In the genomic region with DNA sequence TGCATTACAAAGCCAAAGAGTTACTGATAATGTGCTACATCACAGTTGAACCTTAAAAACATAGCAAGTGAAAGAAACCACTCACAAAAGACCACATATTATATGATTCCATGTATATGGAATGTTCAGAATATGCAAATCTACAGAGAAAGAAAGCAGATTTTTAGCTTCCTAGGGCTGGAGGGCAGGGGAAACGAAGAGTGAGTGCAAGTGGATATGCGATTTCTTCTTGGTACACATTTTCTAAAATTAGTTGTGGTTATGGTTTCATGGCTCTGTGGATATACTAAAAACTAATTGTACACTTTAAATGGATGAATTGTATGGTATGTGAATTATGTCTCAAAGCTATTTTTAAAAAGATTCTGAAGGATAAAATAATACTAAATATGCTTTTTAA, we compare ENCODE assay signal across 22 cellular contexts.
"Had no signal": no experiment of that assay in that cellular context is flagged by ENCODE, and none has a peak within 500 bp of the region (broad histone marks: within the 10 kb centered on the region; RNA-seq: fewer than 3 reads in every experiment).

No MANE protein-coding gene starts in this region.

- DNase-seq: activated CD4-positive, alpha-beta T cell treated with anti-CD3 and anti-CD28 coated beads, Interleukin-2, amount 10 ng/mL, durations not matched to agents 7 days and 5 days; activated CD8-positive, alpha-beta T cell treated with anti-CD3 and anti-CD28 coated beads, Interleukin-2, amount 10 ng/mL, durations not matched to agents 7 days and 5 days; activated naive CD4-positive, alpha-beta T cell treated with anti-CD3 and anti-CD28 coated beads for 36 hours; activated naive CD8-positive, alpha-beta T cell treated with anti-CD3 and anti-CD28 coated beads, Interleukin-2, amount 50 U/mL, for 24 hours; activated T-cell treated with anti-CD3 and anti-CD28 coated beads, Interleukin-2, amount 50 U/mL, for 24 hours; cerebellar nuclear complex; effector memory CD8-positive, alpha-beta T cell; esophagus squamous epithelium; hippocampal formation; islet precursor cell; sigmoid colon; stimulated activated naive B cell treated with anti-CD40 and anti-IgM and Interleukin-4, amounts not matched to agents 10 μg/mL and 1 μg/mL and 100 μg/mL, for 72 hours; T-helper 1 cell; T-helper 9 cell; upper lobe of right lung had no signal

- H3K27me3 ChIP-seq: ascending aorta, breast epithelium, esophagus squamous epithelium, neutrophil, sigmoid colon, upper lobe of right lung had no signal

- H3K9me3 ChIP-seq: ascending aorta, breast epithelium, neutrophil, sigmoid colon, upper lobe of right lung had no signal

- H3K4me3 ChIP-seq: ascending aorta, breast epithelium, esophagus squamous epithelium, lung, sigmoid colon, upper lobe of right lung had no signal

- H3K36me3 ChIP-seq: ascending aorta, breast epithelium, esophagus squamous epithelium, neutrophil, sigmoid colon, upper lobe of right lung had no signal

- H3K27me3 Mint-ChIP-seq: dendritic cell treated with granulocyte-macrophage colony-stimulating factor and Interleukin-4, amounts not matched to agents 40 ng/mL and 50 ng/mL, for 4 days; stimulated activated naive B cell treated with anti-CD40 and anti-IgM and Interleukin-4, amounts not matched to agents 10 μg/mL and 1 μg/mL and 100 μg/mL, for 72 hours had no signal

- H3K9me3 Mint-ChIP-seq: activated CD4-positive, alpha-beta T cell treated with anti-CD3 and anti-CD28 coated beads, Interleukin-2, amount 10 ng/mL, durations not matched to agents 7 days and 5 days; activated naive CD4-positive, alpha-beta T cell treated with anti-CD3 and anti-CD28 coated beads for 36 hours; activated naive CD8-positive, alpha-beta T cell treated with anti-CD3 and anti-CD28 coated beads, Interleukin-2, amount 50 U/mL, for 24 hours; activated T-cell treated with anti-CD3 and anti-CD28 coated beads, Interleukin-2, amount 50 U/mL, for 24 hours; dendritic cell treated with granulocyte-macrophage colony-stimulating factor and Interleukin-4, amounts not matched to agents 40 ng/mL and 50 ng/mL, for 4 days; effector memory CD8-positive, alpha-beta T cell; mesothelial cell of epicardium; natural killer cell treated with Interleukin-12 subunit alpha and Interleukin-12 subunit beta and Interleukin-15 and Interleukin-18, amount 100 ng/mL, for 72 hours; stimulated activated naive B cell treated with anti-CD40 and anti-IgM and Interleukin-4, amounts not matched to agents 10 μg/mL and 1 μg/mL and 100 μg/mL, for 72 hours had no signal

- H3K27ac ChIP-seq: ascending aorta, breast epithelium, esophagus squamous epithelium, neutrophil, sigmoid colon, upper lobe of right lung had no signal

- H3K4me3 Mint-ChIP-seq: activated CD4-positive, alpha-beta T cell treated with anti-CD3 and anti-CD28 coated beads, Interleukin-2, amount 10 ng/mL, durations not matched to agents 7 days and 5 days; activated CD8-positive, alpha-beta T cell treated with anti-CD3 and anti-CD28 coated beads, Interleukin-2, amount 10 ng/mL, durations not matched to agents 7 days and 5 days; activated naive CD4-positive, alpha-beta T cell treated with anti-CD3 and anti-CD28 coated beads for 36 hours; activated naive CD8-positive, alpha-beta T cell treated with anti-CD3 and anti-CD28 coated beads, Interleukin-2, amount 50 U/mL, for 24 hours; activated T-cell treated with anti-CD3 and anti-CD28 coated beads, Interleukin-2, amount 50 U/mL, for 24 hours; dendritic cell treated with granulocyte-macrophage colony-stimulating factor and Interleukin-4, amounts not matched to agents 40 ng/mL and 50 ng/mL, for 4 days; effector memory CD8-positive, alpha-beta T cell; mesothelial cell of epicardium; natural killer cell treated with Interleukin-12 subunit alpha and Interleukin-12 subunit beta and Interleukin-15 and Interleukin-18, amount 100 ng/mL, for 72 hours; stimulated activated naive B cell treated with anti-CD40 and anti-IgM and Interleukin-4, amounts not matched to agents 10 μg/mL and 1 μg/mL and 100 μg/mL, for 72 hours had no signal

- H3K27ac Mint-ChIP-seq: activated CD4-positive, alpha-beta T cell treated with anti-CD3 and anti-CD28 coated beads, Interleukin-2, amount 10 ng/mL, durations not matched to agents 7 days and 5 days; activated CD8-positive, alpha-beta T cell treated with anti-CD3 and anti-CD28 coated beads, Interleukin-2, amount 10 ng/mL, durations not matched to agents 7 days and 5 days; activated naive CD4-positive, alpha-beta T cell treated with anti-CD3 and anti-CD28 coated beads for 36 hours; activated naive CD8-positive, alpha-beta T cell treated with anti-CD3 and anti-CD28 coated beads, Interleukin-2, amount 50 U/mL, for 24 hours; activated T-cell treated with anti-CD3 and anti-CD28 coated beads, Interleukin-2, amount 50 U/mL, for 24 hours; dendritic cell treated with granulocyte-macrophage colony-stimulating factor and Interleukin-4, amounts not matched to agents 40 ng/mL and 50 ng/mL, for 4 days; effector memory CD8-positive, alpha-beta T cell; mesothelial cell of epicardium; natural killer cell treated with Interleukin-12 subunit alpha and Interleukin-12 subunit beta and Interleukin-15 and Interleukin-18, amount 100 ng/mL, for 72 hours; stimulated activated naive B cell treated with anti-CD40 and anti-IgM and Interleukin-4, amounts not matched to agents 10 μg/mL and 1 μg/mL and 100 μg/mL, for 72 hours had no signal

- H3K36me3 Mint-ChIP-seq: mesothelial cell of epicardium; natural killer cell treated with Interleukin-12 subunit alpha and Interleukin-12 subunit beta and Interleukin-15 and Interleukin-18, amount 100 ng/mL, for 72 hours had no signal
